Comparison of ENCODE assay signal across 1 cellular context in the genomic region with DNA sequence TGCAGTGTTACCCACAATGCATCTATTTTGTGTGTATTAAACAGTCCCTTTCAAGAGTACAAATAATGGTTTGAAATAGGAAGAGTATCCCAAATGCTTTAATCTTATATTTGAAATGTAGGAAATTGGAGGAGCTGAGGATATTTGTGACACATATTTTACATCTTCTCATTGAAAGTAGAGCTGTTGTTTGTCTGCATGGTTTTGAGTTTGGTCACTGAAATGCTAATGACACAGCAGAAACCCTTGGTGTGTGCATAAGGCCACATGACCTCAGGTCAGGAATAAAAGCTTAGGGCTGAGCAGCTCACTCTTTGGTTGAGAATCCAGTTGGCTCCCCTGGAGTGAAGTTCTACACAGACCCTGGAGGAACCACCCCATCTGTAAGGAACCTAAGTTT.
TF ChIP-seq lines count a peak whose summit lies in the region.

No MANE protein-coding gene starts in this region.

TF ChIP-seq in GM23338, 12 proteins besides CTCF, POLR2A, EP300 and RAD21 (continued from another document):
- TF ChIP-seq, protein P1, sequence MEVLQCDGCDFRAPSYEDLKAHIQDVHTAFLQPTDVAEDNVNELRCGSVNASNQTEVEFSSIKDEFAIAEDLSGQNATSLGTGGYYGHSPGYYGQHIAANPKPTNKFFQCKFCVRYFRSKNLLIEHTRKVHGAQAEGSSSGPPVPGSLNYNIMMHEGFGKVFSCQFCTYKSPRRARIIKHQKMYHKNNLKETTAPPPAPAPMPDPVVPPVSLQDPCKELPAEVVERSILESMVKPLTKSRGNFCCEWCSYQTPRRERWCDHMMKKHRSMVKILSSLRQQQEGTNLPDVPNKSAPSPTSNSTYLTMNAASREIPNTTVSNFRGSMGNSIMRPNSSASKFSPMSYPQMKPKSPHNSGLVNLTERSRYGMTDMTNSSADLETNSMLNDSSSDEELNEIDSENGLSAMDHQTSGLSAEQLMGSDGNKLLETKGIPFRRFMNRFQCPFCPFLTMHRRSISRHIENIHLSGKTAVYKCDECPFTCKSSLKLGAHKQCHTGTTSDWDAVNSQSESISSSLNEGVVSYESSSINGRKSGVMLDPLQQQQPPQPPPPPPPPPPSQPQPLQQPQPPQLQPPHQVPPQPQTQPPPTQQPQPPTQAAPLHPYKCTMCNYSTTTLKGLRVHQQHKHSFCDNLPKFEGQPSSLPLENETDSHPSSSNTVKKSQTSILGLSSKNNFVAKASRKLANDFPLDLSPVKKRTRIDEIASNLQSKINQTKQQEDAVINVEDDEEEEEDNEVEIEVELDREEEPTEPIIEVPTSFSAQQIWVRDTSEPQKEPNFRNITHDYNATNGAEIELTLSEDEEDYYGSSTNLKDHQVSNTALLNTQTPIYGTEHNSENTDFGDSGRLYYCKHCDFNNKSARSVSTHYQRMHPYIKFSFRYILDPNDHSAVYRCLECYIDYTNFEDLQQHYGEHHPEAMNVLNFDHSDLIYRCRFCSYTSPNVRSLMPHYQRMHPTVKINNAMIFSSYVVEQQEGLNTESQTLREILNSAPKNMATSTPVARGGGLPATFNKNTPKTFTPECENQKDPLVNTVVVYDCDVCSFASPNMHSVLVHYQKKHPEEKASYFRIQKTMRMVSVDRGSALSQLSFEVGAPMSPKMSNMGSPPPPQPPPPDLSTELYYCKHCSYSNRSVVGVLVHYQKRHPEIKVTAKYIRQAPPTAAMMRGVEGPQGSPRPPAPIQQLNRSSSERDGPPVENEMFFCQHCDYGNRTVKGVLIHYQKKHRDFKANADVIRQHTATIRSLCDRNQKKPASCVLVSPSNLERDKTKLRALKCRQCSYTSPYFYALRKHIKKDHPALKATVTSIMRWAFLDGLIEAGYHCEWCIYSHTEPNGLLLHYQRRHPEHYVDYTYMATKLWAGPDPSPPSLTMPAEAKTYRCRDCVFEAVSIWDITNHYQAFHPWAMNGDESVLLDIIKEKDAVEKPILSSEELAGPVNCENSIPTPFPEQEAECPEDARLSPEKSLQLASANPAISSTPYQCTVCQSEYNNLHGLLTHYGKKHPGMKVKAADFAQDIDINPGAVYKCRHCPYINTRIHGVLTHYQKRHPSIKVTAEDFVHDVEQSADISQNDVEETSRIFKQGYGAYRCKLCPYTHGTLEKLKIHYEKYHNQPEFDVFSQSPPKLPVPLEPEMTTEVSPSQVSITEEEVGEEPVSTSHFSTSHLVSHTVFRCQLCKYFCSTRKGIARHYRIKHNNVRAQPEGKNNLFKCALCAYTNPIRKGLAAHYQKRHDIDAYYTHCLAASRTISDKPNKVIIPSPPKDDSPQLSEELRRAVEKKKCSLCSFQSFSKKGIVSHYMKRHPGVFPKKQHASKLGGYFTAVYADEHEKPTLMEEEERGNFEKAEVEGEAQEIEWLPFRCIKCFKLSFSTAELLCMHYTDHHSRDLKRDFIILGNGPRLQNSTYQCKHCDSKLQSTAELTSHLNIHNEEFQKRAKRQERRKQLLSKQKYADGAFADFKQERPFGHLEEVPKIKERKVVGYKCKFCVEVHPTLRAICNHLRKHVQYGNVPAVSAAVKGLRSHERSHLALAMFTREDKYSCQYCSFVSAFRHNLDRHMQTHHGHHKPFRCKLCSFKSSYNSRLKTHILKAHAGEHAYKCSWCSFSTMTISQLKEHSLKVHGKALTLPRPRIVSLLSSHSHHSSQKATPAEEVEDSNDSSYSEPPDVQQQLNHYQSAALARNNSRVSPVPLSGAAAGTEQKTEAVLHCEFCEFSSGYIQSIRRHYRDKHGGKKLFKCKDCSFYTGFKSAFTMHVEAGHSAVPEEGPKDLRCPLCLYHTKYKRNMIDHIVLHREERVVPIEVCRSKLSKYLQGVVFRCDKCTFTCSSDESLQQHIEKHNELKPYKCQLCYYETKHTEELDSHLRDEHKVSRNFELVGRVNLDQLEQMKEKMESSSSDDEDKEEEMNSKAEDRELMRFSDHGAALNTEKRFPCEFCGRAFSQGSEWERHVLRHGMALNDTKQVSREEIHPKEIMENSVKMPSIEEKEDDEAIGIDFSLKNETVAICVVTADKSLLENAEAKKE (CRISPR knock-in tag; IDR thresholded peaks at IDR 0.05) = no peak
- TF ChIP-seq CREB1 (CRISPR knock-in tag; IDR thresholded peaks at IDR 0.05; ENCODE audit: low read depth) (no peak), EZH2 (IDR thresholded peaks at IDR 0.05; ENCODE audit: low read depth, unreplicated experiment) (no peak), STAT1 (IDR thresholded peaks at IDR 0.05; ENCODE audit: unreplicated experiment) (no peak), JUNB (IDR thresholded peaks at IDR 0.05; ENCODE audit: unreplicated experiment) (no peak), EZH2phosphoT487 (IDR thresholded peaks at IDR 0.05; ENCODE audit: unreplicated experiment) (no peak), POLR2AphosphoS5 (IDR thresholded peaks at IDR 0.05; ENCODE audit: low read depth) (no peak)
- TF ChIP-seq, protein P2, sequence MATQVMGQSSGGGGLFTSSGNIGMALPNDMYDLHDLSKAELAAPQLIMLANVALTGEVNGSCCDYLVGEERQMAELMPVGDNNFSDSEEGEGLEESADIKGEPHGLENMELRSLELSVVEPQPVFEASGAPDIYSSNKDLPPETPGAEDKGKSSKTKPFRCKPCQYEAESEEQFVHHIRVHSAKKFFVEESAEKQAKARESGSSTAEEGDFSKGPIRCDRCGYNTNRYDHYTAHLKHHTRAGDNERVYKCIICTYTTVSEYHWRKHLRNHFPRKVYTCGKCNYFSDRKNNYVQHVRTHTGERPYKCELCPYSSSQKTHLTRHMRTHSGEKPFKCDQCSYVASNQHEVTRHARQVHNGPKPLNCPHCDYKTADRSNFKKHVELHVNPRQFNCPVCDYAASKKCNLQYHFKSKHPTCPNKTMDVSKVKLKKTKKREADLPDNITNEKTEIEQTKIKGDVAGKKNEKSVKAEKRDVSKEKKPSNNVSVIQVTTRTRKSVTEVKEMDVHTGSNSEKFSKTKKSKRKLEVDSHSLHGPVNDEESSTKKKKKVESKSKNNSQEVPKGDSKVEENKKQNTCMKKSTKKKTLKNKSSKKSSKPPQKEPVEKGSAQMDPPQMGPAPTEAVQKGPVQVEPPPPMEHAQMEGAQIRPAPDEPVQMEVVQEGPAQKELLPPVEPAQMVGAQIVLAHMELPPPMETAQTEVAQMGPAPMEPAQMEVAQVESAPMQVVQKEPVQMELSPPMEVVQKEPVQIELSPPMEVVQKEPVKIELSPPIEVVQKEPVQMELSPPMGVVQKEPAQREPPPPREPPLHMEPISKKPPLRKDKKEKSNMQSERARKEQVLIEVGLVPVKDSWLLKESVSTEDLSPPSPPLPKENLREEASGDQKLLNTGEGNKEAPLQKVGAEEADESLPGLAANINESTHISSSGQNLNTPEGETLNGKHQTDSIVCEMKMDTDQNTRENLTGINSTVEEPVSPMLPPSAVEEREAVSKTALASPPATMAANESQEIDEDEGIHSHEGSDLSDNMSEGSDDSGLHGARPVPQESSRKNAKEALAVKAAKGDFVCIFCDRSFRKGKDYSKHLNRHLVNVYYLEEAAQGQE (IDR thresholded peaks at IDR 0.05; ENCODE audit: unreplicated experiment) = no peak
